ENCODE assay signal across 10 cellular contexts in genomic region chr9:20508242-20508641, GRCh38.
DNase-seq lines count a peak whose midpoint lies in the region; ATAC-seq and TF ChIP-seq lines count a peak whose summit lies in the region.
"Had no signal": no experiment of that assay in that cellular context is flagged by ENCODE, and none has a peak within 500 bp of the region (broad histone marks: within the 10 kb centered on the region; RNA-seq: fewer than 3 reads in every experiment).

No MANE protein-coding gene starts in this region.

- DNase-seq in GM06990 (ENCODE audit: extremely low read depth, insufficient read length) (peak; percentile 29), LoVo (ENCODE audit: low spot score) (no peak), osteocyte (ENCODE audit: extremely low spot score, unreplicated experiment) (no peak), coronary artery (ENCODE audit: low spot score) (no peak), foreskin melanocyte (no peak)
- DNase-seq in effector memory CD8-positive, alpha-beta T cell, result no peak
- DNase-seq: colonic mucosa had no signal

- H3K4me3 ChIP-seq in GM06990 (replicated peaks; ENCODE audit: low read depth, low read length) (no peak overlapping the region), coronary artery (no peak overlapping the region)
- H3K4me3 ChIP-seq: colonic mucosa, thoracic aorta had no signal

- no peak overlapping the region for H3K27ac ChIP-seq in coronary artery
- H3K27ac ChIP-seq: colonic mucosa, thoracic aorta had no signal

- no peak overlapping the region for H3K4me3 Mint-ChIP-seq in effector memory CD8-positive, alpha-beta T cell
- no peak overlapping the region for H3K4me3 Mint-ChIP-seq in osteocyte (ENCODE audit: unreplicated experiment)

- no peaks in the 10 kb centered on the region for H3K27me3 Mint-ChIP-seq in effector memory CD8-positive, alpha-beta T cell
- no peaks in the 10 kb centered on the region for H3K27me3 Mint-ChIP-seq in osteocyte (ENCODE audit: unreplicated experiment)

- H3K27ac Mint-ChIP-seq in effector memory CD8-positive, alpha-beta T cell, result peak overlapping the region in 1 of 2 donors; percentile 35
- H3K27ac Mint-ChIP-seq in osteocyte (ENCODE audit: unreplicated experiment), result no peak overlapping the region

- no peaks in the 10 kb centered on the region for H3K36me3 Mint-ChIP-seq in effector memory CD8-positive, alpha-beta T cell (ENCODE audit: insufficient read depth)
- peaks cover 2% of the 10 kb centered on the region for H3K36me3 Mint-ChIP-seq in osteocyte (ENCODE audit: unreplicated experiment)

- ATAC-seq in GM21360 (IDR thresholded peaks at IDR 0.05; ENCODE audit: unreplicated experiment) (peak; percentile 79), HG03469 (IDR thresholded peaks at IDR 0.05; ENCODE audit: unreplicated experiment) (peak; percentile 88)
- peak; percentile 49 for ATAC-seq in effector memory CD8-positive, alpha-beta T cell (replicated peaks)

- peaks cover 32 to 67% of the 10 kb centered on the region in 2 donors for H3K4me1 Mint-ChIP-seq in effector memory CD8-positive, alpha-beta T cell (ENCODE audit: low read depth in 2 of 2)
- H3K4me1 Mint-ChIP-seq in osteocyte (ENCODE audit: unreplicated experiment), result peaks cover 54% of the 10 kb centered on the region

- no peaks in the 10 kb centered on the region for H3K27me3 ChIP-seq in GM06990 (replicated peaks; ENCODE audit: control insufficient read depth, insufficient read depth, low read length)
- H3K27me3 ChIP-seq: colonic mucosa had no signal

- H3K9me3 Mint-ChIP-seq in effector memory CD8-positive, alpha-beta T cell, result no peaks in the 10 kb centered on the region
- H3K9me3 Mint-ChIP-seq in osteocyte (ENCODE audit: unreplicated experiment), result peaks cover 6% of the 10 kb centered on the region

- H3K36me3 ChIP-seq in GM06990 (ENCODE audit: control insufficient read depth, insufficient read depth, low read length), result no peaks in the 10 kb centered on the region
- H3K36me3 ChIP-seq: colonic mucosa, thoracic aorta had no signal

- no peak for TF ChIP-seq CTCF in GM06990 (IDR thresholded peaks at IDR 0.05; ENCODE audit: insufficient read depth, low read length, poor library complexity, severe bottlenecking)
- no peak for TF ChIP-seq CTCF in osteocyte (IDR thresholded peaks at IDR 0.05)
- TF ChIP-seq CTCF in coronary artery (IDR thresholded peaks at IDR 0.05), result no peak
